In genomic region chr17:82343560-82343959, GRCh38 we compare ENCODE assay signal across 20 cellular contexts. TPM values are rescaled to one million over a fixed set of nuclear protein-coding genes. Genes with fewer than 3 reads are reported as not detected.
DNase-seq lines count a peak whose midpoint lies in the region; ATAC-seq and TF ChIP-seq lines count a peak whose summit lies in the region.
"Had no signal": no experiment of that assay in that cellular context is flagged by ENCODE, and none has a peak within 500 bp of the region (broad histone marks: within the 10 kb centered on the region; RNA-seq: fewer than 3 reads in every experiment).

No MANE protein-coding gene starts in this region.

- peaks cover 0 to 8% (median 0%) of the 10 kb centered on the region in 4 donors for H3K27me3 ChIP-seq in esophagus muscularis mucosa
- H3K27me3 ChIP-seq: BE2C, MG63 had no signal

- ATAC-seq in left ventricle myocardium superior (no peak), WTC11 (peak; percentile 67), HG03175 (IDR thresholded peaks at IDR 0.05; ENCODE audit: unreplicated experiment) (no peak)
- ATAC-seq: CD8-positive, alpha-beta T cell; GM12878; T-cell had no signal

- no peaks in the 10 kb centered on the region for H3K36me3 ChIP-seq in HEK293 (ENCODE audit: control insufficient read depth in 2 of 2, insufficient read depth in 1 of 2, low read length in 2 of 2)
- no peaks in the 10 kb centered on the region for H3K36me3 ChIP-seq in esophagus muscularis mucosa
- H3K36me3 ChIP-seq: BE2C, MG63 had no signal

- H3K9me3 Mint-ChIP-seq in WTC11 (peaks cover 7% of the 10 kb centered on the region), type B pancreatic cell (no peaks in the 10 kb centered on the region)
- H3K9me3 Mint-ChIP-seq: CD8-positive, alpha-beta T cell; T-cell had no signal

- no peak overlapping the region for H3K27ac ChIP-seq in HEK293 (ENCODE audit: extremely low read depth, low read depth, low read length)
- H3K27ac ChIP-seq in esophagus muscularis mucosa (replicated peaks in 1 of 4), result no peak overlapping the region
- H3K27ac ChIP-seq: HL-60, RWPE1, SK-N-MC had no signal

- TF ChIP-seq EP300 in esophagus muscularis mucosa (IDR thresholded peaks at IDR 0.05), result no peak

- no peak for TF ChIP-seq POLR2A in esophagus muscularis mucosa (IDR thresholded peaks at IDR 0.05; ENCODE audit: low read depth)

- DNase-seq in left ventricle myocardium superior, result peak; percentile 5
- no peak for DNase-seq in cardiac septum (ENCODE audit: low spot score)
- DNase-seq in WTC11 (ENCODE audit: low spot score), result no peak
- DNase-seq in type B pancreatic cell (ENCODE audit: extremely low spot score, unreplicated experiment), result no peak
- DNase-seq in esophagus muscularis mucosa (ENCODE audit: extremely low spot score), result no peak
- DNase-seq: BE2C; CD8-positive, alpha-beta T cell; EL; MG63; NCI-H1105; NCI-H187; NCI-H510A treated with DMSO at 0.1 percent for 48 hours; T-cell had no signal

- no peak overlapping the region for H3K27ac Mint-ChIP-seq in WTC11
- peak overlapping the region; percentile 36 for H3K27ac Mint-ChIP-seq in type B pancreatic cell
- H3K27ac Mint-ChIP-seq: CD8-positive, alpha-beta T cell; T-cell had no signal

- H3K9me3 ChIP-seq in HEK293 (ENCODE audit: control insufficient read depth, insufficient read depth, low read depth, low read length) (no peaks in the 10 kb centered on the region), esophagus muscularis mucosa (no peaks in the 10 kb centered on the region)
- H3K9me3 ChIP-seq: BE2C, MG63 had no signal

- H3K4me3 ChIP-seq in HEK293 (ENCODE audit: low read depth, low read length) (no peak overlapping the region), esophagus muscularis mucosa (no peak overlapping the region)
- H3K4me3 ChIP-seq: GM12878, MG63, SK-N-MC had no signal

- H3K36me3 Mint-ChIP-seq in WTC11 (peaks cover 7% of the 10 kb centered on the region), type B pancreatic cell (no peaks in the 10 kb centered on the region)
- H3K36me3 Mint-ChIP-seq: CD8-positive, alpha-beta T cell; T-cell had no signal

- intact Hi-C loops in left ventricle myocardium superior (cut with micrococcal nuclease), result no loop called here
- intact Hi-C loops in cardiac septum (cut with DNase I), result no loop called here
- intact Hi-C loops in esophagus muscularis mucosa (cut with DNase I), result no loop called here

- no peak for TF ChIP-seq CTCF in HEK293 (tag by site-specific recombination; IDR thresholded peaks at IDR 0.05)
- no peak for TF ChIP-seq CTCF in WTC11 (IDR thresholded peaks at IDR 0.05)
- no peak for TF ChIP-seq CTCF in type B pancreatic cell (conservative IDR thresholded peaks at IDR 0.05)
- no peak for TF ChIP-seq CTCF in esophagus muscularis mucosa (IDR thresholded peaks at IDR 0.05)

- H3K4me3 Mint-ChIP-seq in WTC11 (no peak overlapping the region), type B pancreatic cell (no peak overlapping the region)
- H3K4me3 Mint-ChIP-seq: CD8-positive, alpha-beta T cell; T-cell had no signal

- H3K4me1 Mint-ChIP-seq in WTC11, result peaks cover 5% of the 10 kb centered on the region; the same call in 1 of the 2 replicates
- H3K4me1 Mint-ChIP-seq in type B pancreatic cell (ENCODE audit: unreplicated experiment), result peaks cover 31% of the 10 kb centered on the region

- 94% methylated on average over 5 of the region's 5 CpGs for WGBS in esophagus muscularis mucosa

- CTCF ChIA-PET in HEK293 (lab: Yijun Ruan, JAX), result interaction anchor here (0.6 to 2.7 kb wide), 4 partner anchors 8 to 70 kb away, joined by 3 to 10 read pairs (median 4); no protein-coding TSS in a partner anchor
- CTCF ChIA-PET in WTC11 (lab: Charles Lee), result interaction anchor here (0.7 to 1.3 kb wide), 5 partner anchors 14 to 413 kb away, joined by 3 to 7 read pairs (median 5); partner anchors contain the start of gene UTS2R

- H3K4me1 ChIP-seq in HEK293 (ENCODE audit: control insufficient read depth, insufficient read depth, low read length) (peaks cover 5% of the 10 kb centered on the region), esophagus muscularis mucosa (peaks cover 12 to 13% (median 13%) of the 10 kb centered on the region in 4 donors)
- H3K4me1 ChIP-seq: BE2C had no signal

- H3K27me3 Mint-ChIP-seq in WTC11 (ENCODE audit: low read depth), result peaks cover 28% of the 10 kb centered on the region
- H3K27me3 Mint-ChIP-seq in type B pancreatic cell, result peaks cover 4% of the 10 kb centered on the region

- POLR2A ChIA-PET in HEK293 (lab: Yijun Ruan, JAX), result interaction anchor here (0.6 to 1.9 kb wide), 4 partner anchors 16 to 58 kb away, joined by 3 to 8 read pairs (median 3); no protein-coding TSS in a partner anchor
- POLR2A ChIA-PET in WTC11 (lab: Charles Lee), result interaction anchor here (0.6 kb wide), 1 partner anchor 107 kb away, joined by 3 read pairs; no protein-coding TSS in a partner anchor

TF ChIP-seq in HEK293, 187 proteins besides CTCF, POLR2A, EP300 and RAD21:
- peak; percentile 17; the same call in 1 of the 2 replicates for TF ChIP-seq ZNF341 (tag by site-specific recombination; IDR thresholded peaks at IDR 0.05; ENCODE audit: low read depth)
- no peak for TF ChIP-seq ZNF571 (tag by site-specific recombination; IDR thresholded peaks at IDR 0.05)

TF ChIP-seq in WTC11, 78 proteins besides CTCF, POLR2A, EP300 and RAD21:
- no peak for TF ChIP-seq OVOL2 (CRISPR knock-in tag; IDR thresholded peaks at IDR 0.05; ENCODE audit: borderline replicate concordance)
- no peak for TF ChIP-seq NFYB (CRISPR knock-in tag; conservative IDR thresholded peaks at IDR 0.05; ENCODE audit: low read depth)

RNA-seq across cellular contexts. Expression of gene SECTM1, which starts 10.0 kb away (rescaled TPM):
- total RNA-seq in left ventricle myocardium superior (5.5 TPM), cardiac septum (2.0 TPM), WTC11 (2021) (0.14 to 0.57 TPM (median 0.22 TPM) in 3 replicates), type B pancreatic cell (ENCODE audit: low replicate concordance) (13.2 and 17.7 TPM in 2 replicates), esophagus muscularis mucosa (10 to 100 TPM in 3 of 4 donors, 1 to 10 TPM in 1; 10.0 to 41.1 (median 22.2) TPM)
- total RNA-seq: GM12878, OCI-LY7 had no signal

RNA-seq across cellular contexts. Expression of gene TEX19, which starts 15.5 kb away (rescaled TPM):
- total RNA-seq in left ventricle myocardium superior (not detected), cardiac septum (not detected), WTC11 (2021) (0.89 to 1.4 TPM (median 1.4 TPM) in 3 replicates), type B pancreatic cell (ENCODE audit: low replicate concordance) (0.14 TPM in 1 of 2 replicates, not detected in the other), esophagus muscularis mucosa (not detected)
- total RNA-seq: CD8-positive, alpha-beta T cell; T-cell had no signal

RNA-seq across cellular contexts. Expression of gene CD7, which starts 26.2 kb away (rescaled TPM):
- total RNA-seq in left ventricle myocardium superior (0.64 TPM), cardiac septum (0.62 TPM), WTC11 (2021) (0.74 to 1.3 TPM (median 0.92 TPM) in 3 replicates), type B pancreatic cell (ENCODE audit: low replicate concordance) (1.4 and 1.6 TPM in 2 replicates), esophagus muscularis mucosa (1 to 10 TPM in 2 of 4 donors, under 1 TPM in 1, not detected in 1; 0.91 to 5.7 (median 2.0) TPM)
- total RNA-seq: OCI-LY7 had no signal

RNA-seq across cellular contexts. Expression of gene UTS2R, which starts 28.0 kb away (rescaled TPM):
- total RNA-seq in left ventricle myocardium superior (2.1 TPM), cardiac septum (0.51 TPM), WTC11 (2021) (0.46 to 0.76 TPM (median 0.53 TPM) in 3 replicates), type B pancreatic cell (ENCODE audit: low replicate concordance) (0.21 and 0.97 TPM in 2 replicates), esophagus muscularis mucosa (not detected)
- total RNA-seq: CD8-positive, alpha-beta T cell; T-cell had no signal
